Comparison of ENCODE assay signal across 11 cellular contexts in the genomic region with DNA sequence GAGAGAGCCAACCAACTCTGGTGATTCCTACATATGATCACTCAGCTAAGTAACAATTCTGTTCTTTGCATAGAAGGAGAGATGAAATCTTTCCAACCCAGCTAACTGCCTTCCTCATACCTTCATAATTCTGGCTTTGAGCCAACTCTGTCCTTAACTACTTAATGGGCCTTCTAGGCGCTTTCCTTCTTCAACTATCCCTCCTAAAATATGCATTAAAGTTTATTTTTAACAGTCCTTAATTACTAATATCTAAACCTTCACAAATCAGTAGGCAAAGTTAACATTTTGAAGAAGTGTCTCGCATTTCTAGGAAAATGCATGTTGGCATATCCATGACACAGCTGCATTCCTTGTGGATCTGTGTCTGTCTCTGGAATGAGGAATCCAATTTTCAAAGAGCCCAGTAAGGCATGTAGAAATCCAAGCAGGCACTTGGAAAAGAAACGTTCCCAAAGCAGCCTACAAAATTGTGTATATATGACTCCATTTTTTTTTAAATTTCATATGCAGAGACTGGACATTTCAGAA.
DNase-seq lines count a peak whose midpoint lies in the region; ATAC-seq and TF ChIP-seq lines count a peak whose summit lies in the region.
"Had no signal": no experiment of that assay in that cellular context is flagged by ENCODE, and none has a peak within 500 bp of the region (broad histone marks: within the 10 kb centered on the region; RNA-seq: fewer than 3 reads in every experiment).

No MANE protein-coding gene starts in this region.

- in situ Hi-C loops in GM23248 (cut with MboI), result no loop called here

- peaks cover 38% of the 10 kb centered on the region for H3K4me1 ChIP-seq in GM23248 (ENCODE audit: insufficient read depth)
- peaks cover 14% of the 10 kb centered on the region for H3K4me1 ChIP-seq in neural progenitor cell
- H3K4me1 ChIP-seq: gastroesophageal sphincter had no signal

- peaks cover 4% of the 10 kb centered on the region for H3K9me3 Mint-ChIP-seq in neural progenitor cell

- ATAC-seq in HG02571 (IDR thresholded peaks at IDR 0.05; ENCODE audit: unreplicated experiment), result no peak
- ATAC-seq: activated naive CD8-positive, alpha-beta T cell treated with anti-CD3 and anti-CD28 coated beads, Interleukin-2, amount 50 U/mL, for 24 hours; gastroesophageal sphincter; Right ventricle myocardium inferior had no signal

- H3K9ac ChIP-seq in GM23248, result no peak overlapping the region
- H3K9ac ChIP-seq in neural progenitor cell, result no peak overlapping the region

- 10 to 12% methylated on average over 3 of the region's 3 CpGs for WGBS in GM23248 (ENCODE audit: low coverage in 1 of 2, low lambda C conversion rate in 2 of 2, missing lambda C conversion rate in 2 of 2), 2 experiments

- H3K4me3 Mint-ChIP-seq in neural progenitor cell, result no peak overlapping the region
- H3K4me3 Mint-ChIP-seq: activated naive CD8-positive, alpha-beta T cell treated with anti-CD3 and anti-CD28 coated beads, Interleukin-2, amount 50 U/mL, for 24 hours had no signal

- TF ChIP-seq CTCF in cardiac fibroblast (IDR thresholded peaks at IDR 0.05; ENCODE audit: low read depth, low read length) (no peak), neural progenitor cell (IDR thresholded peaks at IDR 0.05) (no peak)

- no peaks in the 10 kb centered on the region for H3K79me2 ChIP-seq in GM23248 (ENCODE audit: insufficient read depth)
- H3K79me2 ChIP-seq in neural progenitor cell (ENCODE audit: low read depth), result no peaks in the 10 kb centered on the region

- H3K9me3 ChIP-seq in GM23248 (ENCODE audit: low read depth) (no peaks in the 10 kb centered on the region), neural progenitor cell (ENCODE audit: low read depth) (no peaks in the 10 kb centered on the region)
- H3K9me3 ChIP-seq: gastroesophageal sphincter had no signal

- H3K36me3 Mint-ChIP-seq in neural progenitor cell, result no peaks in the 10 kb centered on the region

- no peak overlapping the region for H3K27ac Mint-ChIP-seq in neural progenitor cell
- H3K27ac Mint-ChIP-seq: activated naive CD8-positive, alpha-beta T cell treated with anti-CD3 and anti-CD28 coated beads, Interleukin-2, amount 50 U/mL, for 24 hours had no signal

- H3K9me2 ChIP-seq in GM23248 (ENCODE audit: insufficient read depth), result no peaks in the 10 kb centered on the region

- H4K20me1 ChIP-seq in GM23248 (ENCODE audit: insufficient read depth) (no peaks in the 10 kb centered on the region), neural progenitor cell (ENCODE audit: low read depth) (no peaks in the 10 kb centered on the region)

- DNase-seq in GM23248 (peak; percentile 74), NCI-H2029 (lab: John Stamatoyannopoulos, UW) (peak; percentile 14), cardiac fibroblast (ENCODE audit: low read depth in 2 of 2) (peak; percentile 22 to 38), neural progenitor cell (ENCODE audit: low spot score) (peak; percentile 16), KG1 (lab: John Stamatoyannopoulos, UW) (no peak), H4 (ENCODE audit: low spot score) (no peak)
- DNase-seq: activated CD4-positive, alpha-beta T cell treated with anti-CD3 and anti-CD28 coated beads, Interleukin-2, amount 50 U/mL, for 4 hours; activated naive CD8-positive, alpha-beta T cell treated with anti-CD3 and anti-CD28 coated beads, Interleukin-2, amount 50 U/mL, for 24 hours had no signal

- H3K4me2 ChIP-seq in GM23248 (ENCODE audit: unreplicated experiment), result peak overlapping the region; percentile 68
- peak overlapping the region; percentile 10 for H3K4me2 ChIP-seq in neural progenitor cell

- H3F3A ChIP-seq in GM23248 (ENCODE audit: insufficient read depth), result peaks cover 37% of the 10 kb centered on the region
- no peaks in the 10 kb centered on the region for H3F3A ChIP-seq in neural progenitor cell (ENCODE audit: low read depth)

- H2AFZ ChIP-seq in GM23248 (no peak overlapping the region), neural progenitor cell (replicated peaks) (peak overlapping the region; percentile 2)

- no peak overlapping the region; the same call in 1 of the 2 replicates for H3K27ac ChIP-seq in GM23248
- H3K27ac ChIP-seq in neural progenitor cell, result no peak overlapping the region
- H3K27ac ChIP-seq: gastroesophageal sphincter had no signal

- peaks cover 15% of the 10 kb centered on the region for H3K4me1 Mint-ChIP-seq in neural progenitor cell
- H3K4me1 Mint-ChIP-seq: activated naive CD8-positive, alpha-beta T cell treated with anti-CD3 and anti-CD28 coated beads, Interleukin-2, amount 50 U/mL, for 24 hours had no signal

- H3K4me3 ChIP-seq in GM23248 (peak overlapping the region; percentile 35; the same call in 1 of the 2 replicates), cardiac fibroblast (replicated peaks in 1 of 2; ENCODE audit: low read depth in 2 of 2, low read length in 2 of 2) (no peak overlapping the region), neural progenitor cell (no peak overlapping the region)
- H3K4me3 ChIP-seq: gastroesophageal sphincter had no signal

- no peaks in the 10 kb centered on the region for H3K27me3 Mint-ChIP-seq in neural progenitor cell (ENCODE audit: insufficient read depth, low read depth)
- H3K27me3 Mint-ChIP-seq: activated naive CD8-positive, alpha-beta T cell treated with anti-CD3 and anti-CD28 coated beads, Interleukin-2, amount 50 U/mL, for 24 hours had no signal

- no peaks in the 10 kb centered on the region for H3K36me3 ChIP-seq in GM23248 (ENCODE audit: low read depth)
- H3K36me3 ChIP-seq in neural progenitor cell, result no peaks in the 10 kb centered on the region
- H3K36me3 ChIP-seq: gastroesophageal sphincter had no signal

- no peaks in the 10 kb centered on the region for H3K27me3 ChIP-seq in GM23248 (replicated peaks; ENCODE audit: insufficient read depth)
- H3K27me3 ChIP-seq in neural progenitor cell, result no peaks in the 10 kb centered on the region
- H3K27me3 ChIP-seq: gastroesophageal sphincter had no signal

Comparison
In these comparisons a context has a peak if more than half of its experiments do, and no peak if none do; other contexts are left out.
1. DNase-seq: peak in GM23248 (single experiment), NCI-H2029 (single experiment), cardiac fibroblast (2 of 2) and neural progenitor cell (single experiment); none in KG1 (single experiment) and H4 (single experiment).